In the genomic region with DNA sequence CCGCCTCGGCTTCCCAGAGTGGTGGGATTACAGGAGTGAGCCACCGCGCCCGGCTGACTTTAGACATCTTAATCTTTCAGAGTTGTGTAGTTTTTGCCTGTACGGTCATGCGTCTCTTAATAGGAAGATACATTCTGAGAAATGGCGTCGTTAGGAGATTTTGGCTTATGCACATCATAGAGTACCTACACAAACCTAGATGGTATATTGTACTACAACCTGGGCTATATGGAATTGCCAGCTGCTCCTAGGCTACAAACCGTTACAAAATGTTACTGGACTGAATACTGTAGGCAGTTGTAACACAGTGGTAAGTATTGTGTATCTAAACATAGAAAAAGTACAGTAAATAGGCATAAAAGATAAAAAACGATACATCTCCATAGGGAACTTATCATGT, we compare ENCODE assay signal across 10 cellular contexts. TPM values are rescaled to one million over a fixed set of nuclear protein-coding genes. Genes with fewer than 3 reads are reported as not detected.
A peak's percentile ranks its signal among the peaks of the same experiment; 100 is the strongest.
DNase-seq lines count a peak whose midpoint lies in the region; ATAC-seq and TF ChIP-seq lines count a peak whose summit lies in the region.
"Had no signal": no experiment of that assay in that cellular context is flagged by ENCODE, and none has a peak within 500 bp of the region (broad histone marks: within the 10 kb centered on the region; RNA-seq: fewer than 3 reads in every experiment).

No MANE protein-coding gene starts in this region.

- peaks cover 45% of the 10 kb centered on the region for H3K4me1 Mint-ChIP-seq in T-helper 17 cell
- peaks cover 27 to 33% of the 10 kb centered on the region in 2 donors for H3K4me1 Mint-ChIP-seq in immature natural killer cell

- WGBS in suprapubic skin, result 92% methylated on average over 11 of the region's 11 CpGs

- peaks cover 7% of the 10 kb centered on the region for H3K36me3 Mint-ChIP-seq in T-helper 17 cell (ENCODE audit: low read depth)
- H3K36me3 Mint-ChIP-seq in immature natural killer cell, result peaks cover 0 to 16% (median 4%) of the 10 kb centered on the region in 3 donors

- H3K4me1 ChIP-seq in cardiac muscle cell (ENCODE audit: low read depth) (peaks cover 6% of the 10 kb centered on the region), suprapubic skin (peaks cover 23% of the 10 kb centered on the region)

- intact Hi-C loops in Right ventricle myocardium superior (cut with DNase I) (no loop called here), posterior cingulate gyrus (cut with DNase I) (loop anchor here (5.0 kb wide), 1 partner anchor 118 kb away; no protein-coding TSS in a partner anchor)

- H3K4me3 Mint-ChIP-seq in T-helper 17 cell (peak overlapping the region; percentile 65), immature natural killer cell (peak overlapping the region; percentile 76 to 81 (median 80))

- TF ChIP-seq EP300 in suprapubic skin (IDR thresholded peaks at IDR 0.05), result no peak

- peaks cover 15% of the 10 kb centered on the region for H3K36me3 ChIP-seq in cardiac muscle cell
- H3K36me3 ChIP-seq in suprapubic skin, result peaks cover 30% of the 10 kb centered on the region

- no peaks in the 10 kb centered on the region for H3K9me3 Mint-ChIP-seq in immature natural killer cell

- ATAC-seq in Right ventricle myocardium superior (ENCODE audit: poor library complexity) (no peak), T-helper 17 cell (no peak), HG03159 (IDR thresholded peaks at IDR 0.05; ENCODE audit: unreplicated experiment) (no peak), GM19328 (IDR thresholded peaks at IDR 0.05; ENCODE audit: unreplicated experiment) (no peak)

- H3K27ac ChIP-seq in cardiac muscle cell (no peak overlapping the region), suprapubic skin (no peak overlapping the region)

- H3K27me3 ChIP-seq in cardiac muscle cell (no peaks in the 10 kb centered on the region), suprapubic skin (no peaks in the 10 kb centered on the region)

- H3K27ac Mint-ChIP-seq in T-helper 17 cell (peak overlapping the region; percentile 99), immature natural killer cell (peak overlapping the region; percentile 43 to 84 (median 62))

- no peaks in the 10 kb centered on the region for H3K27me3 Mint-ChIP-seq in T-helper 17 cell
- H3K27me3 Mint-ChIP-seq in immature natural killer cell (ENCODE audit: low read depth in 3 of 3), result peaks cover 9 to 16% (median 10%) of the 10 kb centered on the region in 3 donors

- no peak for TF ChIP-seq POLR2A in suprapubic skin (IDR thresholded peaks at IDR 0.05)

- no peak for DNase-seq in cardiac muscle cell (ENCODE audit: low read depth in 1 of 2, low spot score in 1 of 2)
- DNase-seq in Right ventricle myocardium superior, result no peak
- no peak for DNase-seq in T-helper 17 cell
- DNase-seq in immature natural killer cell, result no peak
- DNase-seq in suprapubic skin (ENCODE audit: low spot score in 2 of 2), result no peak
- no peak for DNase-seq in posterior cingulate gyrus
- DNase-seq: NCI-H2171 treated with DMSO at 0.1 percent for 48 hours; stimulated activated naive CD4-positive, alpha-beta T cell treated with Interleukin-2 at 50 U/mL for 16 hours had no signal

- TF ChIP-seq CTCF in cardiac muscle cell (IDR thresholded peaks at IDR 0.05; ENCODE audit: low read depth, low read length) (no peak), suprapubic skin (IDR thresholded peaks at IDR 0.05) (no peak)

- H3K4me3 ChIP-seq in cardiac muscle cell (peak overlapping the region; percentile 99), suprapubic skin (peak overlapping the region; percentile 93)

- H3K9me3 ChIP-seq in cardiac muscle cell (ENCODE audit: low read depth) (no peaks in the 10 kb centered on the region), T-helper 17 cell (ENCODE audit: control insufficient read depth, low read length, poor library complexity, severe bottlenecking) (no peaks in the 10 kb centered on the region), suprapubic skin (no peaks in the 10 kb centered on the region)

RNA-seq across cellular contexts. Expression of a gene that starts 1.3 kb away (rescaled TPM):
- total RNA-seq in cardiac muscle cell (22.6 and 34.4 TPM in 2 replicates), Right ventricle myocardium superior (49.5 TPM), T-helper 17 cell (10 to 100 TPM; 12.5 to 17.9 TPM), suprapubic skin (10 to 100 TPM; 19.6 to 35.4 (median 29.1) TPM)
- polyA plus RNA-seq in cardiac muscle cell (59.6 and 66.7 TPM in 2 replicates), immature natural killer cell (10 to 100 TPM; 22.2 to 38.6 (median 23.4) TPM)

RNA-seq across cellular contexts. Expression of a gene that starts 11.4 kb away (rescaled TPM):
- total RNA-seq in cardiac muscle cell, result 2.2 and 4.8 TPM in 2 replicates
- 3.7 and 3.9 TPM in 2 replicates for polyA plus RNA-seq in cardiac muscle cell
- 1.2 TPM for total RNA-seq in Right ventricle myocardium superior
- 1 to 10 TPM; 4.0 to 6.6 TPM for total RNA-seq in T-helper 17 cell
- 1 to 10 TPM; 1.3 to 3.4 (median 2.8) TPM for polyA plus RNA-seq in immature natural killer cell
- 10 to 100 TPM in 3 of 4 donors, 1 to 10 TPM in 1; 8.7 to 13.7 (median 11.3) TPM for total RNA-seq in suprapubic skin

RNA-seq across cellular contexts. Expression of a gene that starts 12.0 kb away (rescaled TPM):
- total RNA-seq in cardiac muscle cell (8.1 and 11.9 TPM in 2 replicates), Right ventricle myocardium superior (7.2 TPM), T-helper 17 cell (10 to 100 TPM; 15.0 to 20.9 TPM), suprapubic skin (10 to 100 TPM in 3 of 4 donors, 1 to 10 TPM in 1; 9.1 to 24.1 (median 16.4) TPM)
- polyA plus RNA-seq in cardiac muscle cell (20.0 and 21.6 TPM in 2 replicates), immature natural killer cell (10 to 100 TPM in 1 of 3 donors, 1 to 10 TPM in 2; 3.5 to 11.8 (median 6.7) TPM)

RNA-seq across cellular contexts. Expression of a gene that starts 17.0 kb away (rescaled TPM):
- total RNA-seq in cardiac muscle cell (0.07 and 1.3 TPM in 2 replicates), Right ventricle myocardium superior (not detected), T-helper 17 cell (1 to 10 TPM; 1.4 to 1.7 TPM), suprapubic skin (1 to 10 TPM; 1.2 to 4.1 (median 2.0) TPM)
- polyA plus RNA-seq in cardiac muscle cell (0.33 TPM in 1 of 2 replicates, not detected in the other), immature natural killer cell (not detected)

RNA-seq across cellular contexts. Expression of a gene that starts 29.0 kb away (rescaled TPM):
- 21.9 and 23.3 TPM in 2 replicates for total RNA-seq in cardiac muscle cell
- 9.0 and 11.7 TPM in 2 replicates for polyA plus RNA-seq in cardiac muscle cell
- 12.2 TPM for total RNA-seq in Right ventricle myocardium superior
- 10 to 100 TPM; 45.3 to 62.4 TPM for total RNA-seq in T-helper 17 cell
- 1 to 10 TPM; 1.7 to 4.4 (median 3.7) TPM for polyA plus RNA-seq in immature natural killer cell
- total RNA-seq in suprapubic skin, result 10 to 100 TPM; 10.2 to 26.6 (median 13.1) TPM
